In the genomic region with DNA sequence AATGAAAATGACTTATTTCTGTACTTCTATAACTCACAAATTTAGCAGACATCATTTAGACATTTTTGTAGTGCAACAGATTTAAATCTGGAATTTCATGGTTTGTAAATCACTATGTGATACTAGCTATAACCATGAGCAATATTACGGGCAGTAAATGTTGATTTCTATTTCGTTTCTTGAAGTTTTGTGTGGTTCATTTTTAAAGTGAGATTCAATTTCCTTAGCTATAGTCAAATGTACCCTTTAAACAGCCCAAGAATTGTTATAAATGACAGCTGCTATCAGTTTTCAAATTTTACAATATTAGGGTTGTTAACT, we compare ENCODE assay signal across 8 cellular contexts.
"Had no signal": no experiment of that assay in that cellular context is flagged by ENCODE, and none has a peak within 500 bp of the region (broad histone marks: within the 10 kb centered on the region; RNA-seq: fewer than 3 reads in every experiment).

No MANE protein-coding gene starts in this region.

- H3K9me3 Mint-ChIP-seq: T-helper 1 cell treated with Interleukin-12 subunit alpha and Interleukin-12 subunit beta and Interleukin-4 antibody, amounts not matched to agents 30 μg/mL and 1 μg/mL, for 36 hours had no signal

- H3K4me3 ChIP-seq: esophagus squamous epithelium, mucosa of descending colon had no signal

- H3K4me3 Mint-ChIP-seq: T-helper 1 cell treated with Interleukin-12 subunit alpha and Interleukin-12 subunit beta and Interleukin-4 antibody, amounts not matched to agents 30 μg/mL and 1 μg/mL, for 36 hours had no signal

- H3K27me3 ChIP-seq: esophagus squamous epithelium had no signal

- DNase-seq: esophagus squamous epithelium; foreskin fibroblast; glutamatergic neuron; mammary epithelial cell; mucosa of descending colon; stimulated activated CD4-positive, alpha-beta T cell treated with anti-CD3 and anti-CD28 coated beads, Interleukin-12 subunit alpha, Interleukin-12 subunit beta, amount 100 ng/mL, for 4 hours; stimulated activated naive CD8-positive, alpha-beta T cell treated with anti-CD3 and anti-CD28 coated beads, Interleukin-15, Interleukin-2, amounts not matched to agents 100 U/mL and 50 U/mL, for 24 hours had no signal

- H3K27ac ChIP-seq: esophagus squamous epithelium had no signal

- H3K9me3 ChIP-seq: esophagus squamous epithelium, mucosa of descending colon had no signal

- H3K27ac Mint-ChIP-seq: T-helper 1 cell treated with Interleukin-12 subunit alpha and Interleukin-12 subunit beta and Interleukin-4 antibody, amounts not matched to agents 30 μg/mL and 1 μg/mL, for 36 hours had no signal
